In genomic region chr2:173079968-173080860, GRCh38 we compare ENCODE assay signal across 15 cellular contexts. TPM values are rescaled to one million over a fixed set of nuclear protein-coding genes. Genes with fewer than 3 reads are reported as not detected.
DNase-seq lines count a peak whose midpoint lies in the region; ATAC-seq and TF ChIP-seq lines count a peak whose summit lies in the region.
"Had no signal": no experiment of that assay in that cellular context is flagged by ENCODE, and none has a peak within 500 bp of the region (broad histone marks: within the 10 kb centered on the region; RNA-seq: fewer than 3 reads in every experiment).

No MANE protein-coding gene starts in this region.

- ATAC-seq in RWPE2 (ENCODE audit: low read depth) (peak; percentile 82), T-helper 17 cell (no peak), aorta (ENCODE audit: low FRiP score) (no peak), GM19035 (IDR thresholded peaks at IDR 0.05; ENCODE audit: unreplicated experiment) (no peak)

- H3K4me1 ChIP-seq in RWPE2 (ENCODE audit: insufficient read depth, poor library complexity, severe bottlenecking) (peaks cover 28% of the 10 kb centered on the region), fibroblast of lung (ENCODE audit: control insufficient read depth, extremely low read depth, insufficient read depth, low read length) (peaks cover 23% of the 10 kb centered on the region), skeletal muscle satellite cell (ENCODE audit: control insufficient read depth, insufficient read depth, low read length) (peaks cover 40% of the 10 kb centered on the region), aorta (ENCODE audit: control insufficient read depth in 1 of 2, insufficient read depth in 2 of 2, low read length in 2 of 2) (peaks cover 1 to 7% of the 10 kb centered on the region in 2 donors)

- H3K27ac Mint-ChIP-seq in T-helper 17 cell: no peak overlapping the region
- H3K27ac Mint-ChIP-seq: activated naive CD8-positive, alpha-beta T cell; T-helper 2 cell treated with Interferon-gamma antibody and Interleukin-4, amounts not matched to agents 5 μg/mL and 100 μg/mL, for 36 hours had no signal

- peaks cover 74% of the 10 kb centered on the region for H3K79me2 ChIP-seq in fibroblast of lung (ENCODE audit: control insufficient read depth, insufficient read depth, low read length)

- no peak overlapping the region for H3K4me3 Mint-ChIP-seq in T-helper 17 cell
- H3K4me3 Mint-ChIP-seq: activated naive CD8-positive, alpha-beta T cell; T-helper 2 cell treated with Interferon-gamma antibody and Interleukin-4, amounts not matched to agents 5 μg/mL and 100 μg/mL, for 36 hours had no signal

- WGBS in aorta, 2 donors: 92 to 97% methylated on average over 6 of the region's 6 CpGs

- H4K20me1 ChIP-seq in fibroblast of lung (ENCODE audit: control insufficient read depth, extremely low read depth, insufficient read depth, low read length): no peaks in the 10 kb centered on the region

- H3K36me3 Mint-ChIP-seq in T-helper 17 cell (ENCODE audit: low read depth): peaks cover 3% of the 10 kb centered on the region
- H3K36me3 Mint-ChIP-seq: activated naive CD8-positive, alpha-beta T cell had no signal

- peak; percentile 22 for DNase-seq in DMS53 (lab: John Stamatoyannopoulos, UW)
- no peak for DNase-seq in DMS53 treated with DMSO at 0.1 percent for 48 hours (lab: John Stamatoyannopoulos, UW; ENCODE audit: unreplicated experiment)
- DNase-seq in RWPE2 (ENCODE audit: low spot score): no peak
- peak; percentile 91 to 98 for DNase-seq in fibroblast of lung (ENCODE audit: low read depth in 2 of 2)
- DNase-seq in T-helper 17 cell: no peak
- no peak for DNase-seq in aorta
- DNase-seq: NCI-H2029 treated with DMSO at 0.1 percent for 48 hours, transverse colon had no signal

- H3K36me3 ChIP-seq in RWPE2 (ENCODE audit: low read depth): peaks cover 12% of the 10 kb centered on the region
- H3K36me3 ChIP-seq in fibroblast of lung (ENCODE audit: control insufficient read depth, insufficient read depth, low read length): peaks cover 2% of the 10 kb centered on the region
- H3K36me3 ChIP-seq in skeletal muscle satellite cell (ENCODE audit: insufficient read depth, low read length): no peaks in the 10 kb centered on the region
- H3K36me3 ChIP-seq in aorta (ENCODE audit: control insufficient read depth in 1 of 2, insufficient read depth in 2 of 2, low read length in 1 of 2): no peaks in the 10 kb centered on the region
- H3K36me3 ChIP-seq: transverse colon had no signal

- peaks cover 13% of the 10 kb centered on the region for H3K4me1 Mint-ChIP-seq in T-helper 17 cell

- H3K27me3 ChIP-seq in RWPE2 (ENCODE audit: insufficient read depth, poor library complexity, severe bottlenecking) (no peaks in the 10 kb centered on the region), fibroblast of lung (ENCODE audit: control insufficient read depth, insufficient read depth, low read length) (no peaks in the 10 kb centered on the region), skeletal muscle satellite cell (ENCODE audit: control insufficient read depth, insufficient read depth, low read length) (no peaks in the 10 kb centered on the region), aorta (ENCODE audit: control insufficient read depth in 1 of 2, insufficient read depth in 2 of 2, low read length in 1 of 2) (no peaks in the 10 kb centered on the region)
- H3K27me3 ChIP-seq: transverse colon had no signal

- no peak overlapping the region for H2AFZ ChIP-seq in fibroblast of lung (ENCODE audit: low read length)

- peak overlapping the region; percentile 26 for H3K4me2 ChIP-seq in fibroblast of lung (ENCODE audit: extremely low read depth, insufficient read depth, low read length)
- H3K4me2 ChIP-seq in skeletal muscle satellite cell (ENCODE audit: low read length): peak overlapping the region; percentile 63
- H3K4me2 ChIP-seq: KMS-11 had no signal

- H3K27ac ChIP-seq in RWPE2 (ENCODE audit: poor library complexity, severe bottlenecking) (peak overlapping the region; percentile 74), fibroblast of lung (ENCODE audit: insufficient read depth, low read length) (peak overlapping the region; percentile 79), aorta (ENCODE audit: low read depth in 1 of 2, low read length in 2 of 2) (no peak overlapping the region)
- H3K27ac ChIP-seq: 22Rv1, KMS-11 had no signal

- no peaks in the 10 kb centered on the region for H3K9me3 ChIP-seq in RWPE2 (ENCODE audit: severe bottlenecking)
- no peaks in the 10 kb centered on the region for H3K9me3 ChIP-seq in fibroblast of lung (ENCODE audit: control insufficient read depth, insufficient read depth, low read depth, low read length)
- H3K9me3 ChIP-seq in skeletal muscle satellite cell (replicated peaks; ENCODE audit: low read length): no peaks in the 10 kb centered on the region
- no peaks in the 10 kb centered on the region for H3K9me3 ChIP-seq in T-helper 17 cell (ENCODE audit: control insufficient read depth, low read length, poor library complexity, severe bottlenecking)
- H3K9me3 ChIP-seq in aorta (ENCODE audit: control insufficient read depth, low read length): no peaks in the 10 kb centered on the region
- H3K9me3 ChIP-seq: transverse colon had no signal

- H3K4me3 ChIP-seq in RWPE2 (ENCODE audit: severe bottlenecking): no peak overlapping the region
- no peak overlapping the region for H3K4me3 ChIP-seq in fibroblast of lung (replicated peaks in 1 of 4; ENCODE audit: control extremely low read depth in 1 of 4, insufficient read depth in 1 of 4, low read depth in 3 of 4, low read length in 4 of 4)
- H3K4me3 ChIP-seq in skeletal muscle satellite cell (ENCODE audit: low read length): peak overlapping the region; percentile 1
- no peak overlapping the region for H3K4me3 ChIP-seq in aorta (ENCODE audit: low read length in 2 of 2)
- H3K4me3 ChIP-seq: skin epidermis, transverse colon had no signal

- no peak for TF ChIP-seq CTCF in RWPE2 (IDR thresholded peaks at IDR 0.05; ENCODE audit: poor library complexity, severe bottlenecking)
- TF ChIP-seq CTCF in fibroblast of lung (conservative IDR thresholded peaks at IDR 0.05 in 1 of 2, IDR thresholded peaks at IDR 0.05 in 1 of 2; ENCODE audit: low read depth in 1 of 2, low read length in 2 of 2): no peak

- H3K27me3 Mint-ChIP-seq in T-helper 17 cell: peaks cover 24% of the 10 kb centered on the region

- intact Hi-C loops in aorta (cut with DNase I): loop anchor here (5.0 kb wide), 2 partner anchors 53 to 127 kb away; no protein-coding TSS in a partner anchor

- H3K9ac ChIP-seq in fibroblast of lung (ENCODE audit: insufficient read depth, low read length) (no peak overlapping the region), skeletal muscle satellite cell (ENCODE audit: low read depth, low read length) (peak overlapping the region; percentile 96)
- H3K9ac ChIP-seq: KMS-11 had no signal

RNA-seq across cellular contexts. Expression of gene MAP3K20, which starts 4.6 kb away (rescaled TPM):
- total RNA-seq in fibroblast of lung (120 and 138 TPM in 2 replicates), T-helper 17 cell (1 to 10 TPM; 1.7 to 4.1 TPM), aorta (100 to 1,000 TPM in 1 of 2 donors, 10 to 100 TPM in 1; 82.9 to 109 TPM)
- polyA plus RNA-seq in fibroblast of lung (59.3 and 105 TPM in 2 replicates), aorta (10 to 100 TPM; 25.6 to 30.2 TPM)
- polyA plus RNA-seq in fibroblast of lung (2012): 37.0 and 69.9 TPM in 2 replicates
- polyA minus RNA-seq in fibroblast of lung (ENCODE audit: low replicate concordance): 11.8 and 28.4 TPM in 2 replicates
- 62.3 and 98.9 TPM in 2 replicates for total RNA-seq in skeletal muscle satellite cell (2012; rRNA removed)

Comparison
In these comparisons a context has a peak if more than half of its experiments do, and no peak if none do; other contexts are left out.
1. DNase-seq: peak in DMS53 (single experiment) and fibroblast of lung (2 of 2); none in DMS53 treated with DMSO at 0.1 percent for 48 hours (single experiment), RWPE2 (single experiment), T-helper 17 cell (0 of 3) and aorta (0 of 2).
2. H3K27ac ChIP-seq: peak in RWPE2 (single experiment) and fibroblast of lung (single experiment); none in aorta (0 of 2).
3. RNA of gene MAP3K20, which starts 4.6 kb away (total RNA-seq): 120 to 138 TPM in fibroblast of lung and 82.9 to 109 TPM in aorta; 1.7 to 4.1 TPM in T-helper 17 cell; every median in the first group is over 10 times any median in the second.